ENCODE assay signal across 9 cellular contexts in the genomic region with DNA sequence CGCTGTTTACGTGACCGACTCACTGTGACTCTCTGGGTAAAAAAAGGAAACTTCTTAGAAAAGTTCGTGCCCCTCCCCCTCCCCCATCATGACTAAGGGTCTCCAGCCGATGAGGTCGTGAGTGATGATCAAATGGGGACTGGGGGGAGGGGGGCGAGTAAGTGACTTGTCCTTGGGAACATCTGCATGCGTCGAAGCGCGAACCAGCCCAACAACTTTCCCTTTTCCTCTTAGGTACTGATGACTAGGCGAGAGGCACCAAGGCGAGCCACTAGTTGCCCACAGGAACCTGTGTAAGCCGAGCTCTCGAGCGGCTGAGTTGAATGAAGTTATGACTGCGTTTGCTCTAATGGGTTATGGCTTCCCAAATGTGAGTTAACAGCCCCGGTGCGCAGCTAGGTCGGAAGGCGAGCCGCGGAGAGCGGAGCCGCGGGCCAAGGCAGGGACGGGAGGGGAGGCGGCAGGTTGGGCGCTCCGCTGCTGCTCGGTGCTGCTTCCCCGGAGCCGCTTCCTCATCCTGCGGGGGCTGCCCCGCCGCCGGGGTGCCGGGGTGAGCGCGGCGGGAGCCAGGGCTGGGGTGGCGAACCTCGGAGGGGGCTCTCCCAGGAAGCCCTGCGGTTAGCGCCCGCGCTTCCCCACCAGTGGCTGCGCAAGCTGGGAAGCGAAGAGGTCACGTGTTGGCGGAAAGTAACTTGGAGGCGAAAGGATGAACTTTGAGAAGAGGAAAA. TPM values are rescaled to one million over a fixed set of nuclear protein-coding genes. Genes with fewer than 3 reads are reported as not detected.
A peak's percentile ranks its signal among the peaks of the same experiment; 100 is the strongest.
DNase-seq lines count a peak whose midpoint lies in the region; ATAC-seq and TF ChIP-seq lines count a peak whose summit lies in the region.
"Had no signal": no experiment of that assay in that cellular context is flagged by ENCODE, and none has a peak within 500 bp of the region (broad histone marks: within the 10 kb centered on the region; RNA-seq: fewer than 3 reads in every experiment).

No MANE protein-coding gene starts in this region.

- no peaks in the 10 kb centered on the region for H3K36me3 ChIP-seq in left lung

- peak; percentile 8 for ATAC-seq in left lung
- ATAC-seq in HG03108 (IDR thresholded peaks at IDR 0.05; ENCODE audit: unreplicated experiment), result no peak
- ATAC-seq: K562 had no signal

- no peaks in the 10 kb centered on the region for H3K9me3 ChIP-seq in left lung

- peaks cover 0 to 8% of the 10 kb centered on the region in 2 donors for H3K4me1 ChIP-seq in left lung

- peaks cover 65 to 82% of the 10 kb centered on the region in 2 donors for H3K27me3 ChIP-seq in left lung

- H3K27ac ChIP-seq in left lung, result no peak overlapping the region

- TF ChIP-seq CTCF in HFF-Myc (IDR thresholded peaks at IDR 0.05; ENCODE audit: low read depth, low read length, missing control alignments) (no peak), left lung (IDR thresholded peaks at IDR 0.05) (no peak)

- DNase-seq in DMS53 treated with DMSO at 0.1 percent for 48 hours (lab: John Stamatoyannopoulos, UW; ENCODE audit: unreplicated experiment) (peak; percentile 28), HFF-Myc (ENCODE audit: extremely low read depth, low read depth) (no peak), amniotic epithelial cell (ENCODE audit: low read depth) (peak; percentile 57), left lung (peak in 1 of 2 donors; percentile 61), mesenteric fat pad (ENCODE audit: low spot score) (no peak), anterior cingulate cortex (lab: John Stamatoyannopoulos, UW) (no peak)
- DNase-seq in activated effector memory CD4-positive, alpha-beta T cell treated with anti-CD3 and anti-CD28 coated beads, Interleukin-2, amount 50 U/mL, for 16 hours, result no peak

- H3K4me3 ChIP-seq in HFF-Myc (replicated peaks; ENCODE audit: low read depth, low read length) (peak overlapping the region; percentile 55), left lung (peak overlapping the region in 1 of 2 donors; percentile 11)
- H3K4me3 ChIP-seq: K562 had no signal

- intact Hi-C loops in left lung (cut with DNase I), result no loop called here

RNA-seq across cellular contexts. Expression of a gene that starts 22.0 kb away (rescaled TPM):
- total RNA-seq in left lung (1 to 10 TPM; 1.1 to 1.2 TPM), mesenteric fat pad (0.22 TPM)

Comparison
In these comparisons a context has a peak if more than half of its experiments do, and no peak if none do; other contexts are left out.
1. DNase-seq: peak in DMS53 treated with DMSO at 0.1 percent for 48 hours (single experiment) and amniotic epithelial cell (single experiment); none in HFF-Myc (single experiment), activated effector memory CD4-positive, alpha-beta T cell treated with anti-CD3 and anti-CD28 coated beads, Interleukin-2, amount 50 U/mL, for 16 hours (single experiment), mesenteric fat pad (single experiment) and anterior cingulate cortex (0 of 58).